In genomic region chr2:122543815-122544214, GRCh38 we compare ENCODE assay signal across 27 cellular contexts.
A peak's percentile ranks its signal among the peaks of the same experiment; 100 is the strongest.
DNase-seq lines count a peak whose midpoint lies in the region; ATAC-seq and TF ChIP-seq lines count a peak whose summit lies in the region.
"Had no signal": no experiment of that assay in that cellular context is flagged by ENCODE, and none has a peak within 500 bp of the region (broad histone marks: within the 10 kb centered on the region; RNA-seq: fewer than 3 reads in every experiment).

No MANE protein-coding gene starts in this region.

- H3K4me1 Mint-ChIP-seq in HFFc6 (ENCODE audit: low read depth) = no peaks in the 10 kb centered on the region
- H3K4me1 Mint-ChIP-seq: activated CD4-positive, alpha-beta T cell treated with anti-CD3 and anti-CD28 coated beads, Interleukin-2, amount 10 ng/mL, durations not matched to agents 7 days and 5 days; activated naive CD4-positive, alpha-beta T cell treated with anti-CD3 and anti-CD28 coated beads, Interleukin-2, amount 50 U/mL, for 24 hours had no signal

- no peak overlapping the region for H3K4me3 Mint-ChIP-seq in HFFc6
- H3K4me3 Mint-ChIP-seq: activated CD4-positive, alpha-beta T cell treated with anti-CD3 and anti-CD28 coated beads, Interleukin-2, amount 10 ng/mL, durations not matched to agents 7 days and 5 days; activated naive CD4-positive, alpha-beta T cell treated with anti-CD3 and anti-CD28 coated beads, Interleukin-2, amount 50 U/mL, for 24 hours; activated T-helper 1 cell treated with anti-CD3 and anti-CD28 coated beads, Interleukin-12 subunit alpha, Interleukin-12 subunit beta, Interleukin-2, Interleukin-4 antibody, amounts not matched to agents 30 ng/mL and 10 ng/mL and 1 ng/mL, durations not matched to agents 14 hours and 24 hours and 36 hours; CD14-positive monocyte had no signal

- no peak for TF ChIP-seq CTCF in AG10803 (conservative IDR thresholded peaks at IDR 0.05; ENCODE audit: low read length)
- TF ChIP-seq CTCF in HFFc6 (IDR thresholded peaks at IDR 0.05) = no peak

- H3K9me3 Mint-ChIP-seq in HFFc6 = peaks cover 11% of the 10 kb centered on the region
- H3K9me3 Mint-ChIP-seq: activated naive CD4-positive, alpha-beta T cell treated with anti-CD3 and anti-CD28 coated beads, Interleukin-2, amount 50 U/mL, for 24 hours had no signal

- no peaks in the 10 kb centered on the region for H3K27me3 Mint-ChIP-seq in HFFc6 (ENCODE audit: insufficient read depth)
- H3K27me3 Mint-ChIP-seq: activated CD4-positive, alpha-beta T cell treated with anti-CD3 and anti-CD28 coated beads, Interleukin-2, amount 10 ng/mL, durations not matched to agents 7 days and 5 days; activated naive CD4-positive, alpha-beta T cell treated with anti-CD3 and anti-CD28 coated beads, Interleukin-2, amount 50 U/mL, for 24 hours had no signal

- ATAC-seq in HG02642 (IDR thresholded peaks at IDR 0.05; ENCODE audit: poor library complexity, unreplicated experiment) (no peak), GM21447 (IDR thresholded peaks at IDR 0.05; ENCODE audit: unreplicated experiment) (no peak)
- ATAC-seq: A549 had no signal

- no peak overlapping the region for H3K27ac Mint-ChIP-seq in HFFc6
- H3K27ac Mint-ChIP-seq: activated CD4-positive, alpha-beta T cell treated with anti-CD3 and anti-CD28 coated beads, Interleukin-2, amount 10 ng/mL, durations not matched to agents 7 days and 5 days; activated naive CD4-positive, alpha-beta T cell treated with anti-CD3 and anti-CD28 coated beads, Interleukin-2, amount 50 U/mL, for 24 hours; activated T-helper 1 cell treated with anti-CD3 and anti-CD28 coated beads, Interleukin-12 subunit alpha, Interleukin-12 subunit beta, Interleukin-2, Interleukin-4 antibody, amounts not matched to agents 30 ng/mL and 10 ng/mL and 1 ng/mL, durations not matched to agents 14 hours and 24 hours and 36 hours; CD14-positive monocyte had no signal

- H3K4me3 ChIP-seq in AG10803 (ENCODE audit: low read length) = no peak overlapping the region
- H3K4me3 ChIP-seq: A549, ascending aorta, right atrium auricular region, SJSA1, stomach, tibial nerve had no signal

- peak; percentile 70 for DNase-seq in AG10803 (ENCODE audit: low read depth)
- DNase-seq in HFFc6 = peak; percentile 20
- DNase-seq in amniotic epithelial cell (ENCODE audit: low read depth) = peak; percentile 80
- peak; percentile 29 for DNase-seq in iris pigment epithelial cell (ENCODE audit: low read depth)
- DNase-seq in NCI-H2029 (lab: John Stamatoyannopoulos, UW) = no peak
- DNase-seq in SW 1271 (lab: John Stamatoyannopoulos, UW) = no peak
- DNase-seq: activated CD4-positive, alpha-beta T cell treated with anti-CD3 and anti-CD28 coated beads, Interleukin-2, amount 10 ng/mL, durations not matched to agents 7 days and 5 days; effector CD4-positive, alpha-beta T cell; GDM1; Karpas-422; NCI-H1092 treated with DMSO at 0.1 percent for 48 hours; NCI-H2029 treated with DMSO at 0.1 percent for 48 hours; NCI-H345; NCI-H82; nucleus accumbens; stimulated activated CD4-positive, alpha-beta T cell treated with anti-CD3 and anti-CD28 coated beads, Interleukin-12 subunit alpha, Interleukin-12 subunit beta, amount 100 ng/mL, for 4 hours; stomach had no signal

- H3K36me3 Mint-ChIP-seq in HFFc6 (ENCODE audit: low read depth) = no peaks in the 10 kb centered on the region
- H3K36me3 Mint-ChIP-seq: activated naive CD4-positive, alpha-beta T cell treated with anti-CD3 and anti-CD28 coated beads, Interleukin-2, amount 50 U/mL, for 24 hours; CD14-positive monocyte had no signal

Comparison
In these comparisons a context has a peak if more than half of its experiments do, and no peak if none do; other contexts are left out.
1. DNase-seq: peak in AG10803 (single experiment), HFFc6 (single experiment), amniotic epithelial cell (single experiment) and iris pigment epithelial cell (single experiment); none in NCI-H2029 (single experiment) and SW 1271 (0 of 2).